ENCODE assay signal across 20 cellular contexts in genomic region chr2:86241611-86242010, GRCh38.
"Had no signal": no experiment of that assay in that cellular context is flagged by ENCODE, and none has a peak within 500 bp of the region (broad histone marks: within the 10 kb centered on the region; RNA-seq: fewer than 3 reads in every experiment).

No MANE protein-coding gene starts in this region.

- H3K27ac ChIP-seq: gastrocnemius medialis, heart right ventricle, left lung, ovary, psoas muscle, skin epidermis had no signal

- H3K4me3 ChIP-seq: gastrocnemius medialis, heart right ventricle, left lung, ovary, psoas muscle, skin epidermis had no signal

- H3K9me3 ChIP-seq: gastrocnemius medialis, left lung, ovary, psoas muscle had no signal

- DNase-seq: activated CD4-positive, alpha-beta T cell treated with anti-CD3 and anti-CD28 coated beads, Interleukin-2, amount 50 U/mL, for 1 hour; activated CD4-positive, CD25-positive, alpha-beta regulatory T cell treated with anti-CD3 and anti-CD28 coated beads, Interleukin-2, amount 50 U/mL, for 72 hours; activated CD8-positive, alpha-beta memory T cell treated with anti-CD3 and anti-CD28 coated beads, Interleukin-2, amount 50 U/mL, for 4 hours; activated effector memory CD4-positive, alpha-beta T cell treated with anti-CD3 and anti-CD28 coated beads, Interleukin-2, amount 50 U/mL, for 16 hours; activated naive CD4-positive, alpha-beta T cell treated with anti-CD3 and anti-CD28 coated beads, Interleukin-2, amount 50 U/mL, for 16 hours; activated T-cell treated with anti-CD3 and anti-CD28 coated beads, Interleukin-2, amount 50 U/mL, for 48 hours; cerebellar nuclear complex; cortex of kidney; gastrocnemius medialis; heart right ventricle; left lung; mammary epithelial cell; ovary; psoas muscle; right cardiac atrium; stimulated activated CD4-positive, alpha-beta T cell treated with anti-CD3 and anti-CD28 coated beads, Interleukin-15, amount 100 ng/mL, for 24 hours; stimulated activated CD4-positive, alpha-beta T cell treated with anti-CD3 and anti-CD28 coated beads, Interleukin-2, amount 100 ng/mL, for 48 hours; stimulated activated naive CD8-positive, alpha-beta T cell treated with anti-CD3 and anti-CD28 coated beads, Interleukin-15, amount 100 ng/mL, for 72 hours; trophoblast cell had no signal

- H3K4me1 ChIP-seq: gastrocnemius medialis, psoas muscle had no signal

- H3K27me3 ChIP-seq: gastrocnemius medialis, heart right ventricle, left lung, ovary had no signal

- ATAC-seq: gastrocnemius medialis; heart right ventricle; left lung; psoas muscle; right cardiac atrium; stimulated activated naive CD8-positive, alpha-beta T cell treated with anti-CD3 and anti-CD28 coated beads, Interleukin-15, amount 100 ng/mL, for 72 hours had no signal

- H3K36me3 ChIP-seq: gastrocnemius medialis, heart right ventricle, left lung, ovary had no signal
